Comparison of ENCODE assay signal across 12 cellular contexts in genomic region chr22:37195921-37196320, GRCh38. TPM values are rescaled to one million over a fixed set of nuclear protein-coding genes. Genes with fewer than 3 reads are reported as not detected.
A peak's percentile ranks its signal among the peaks of the same experiment; 100 is the strongest.
DNase-seq lines count a peak whose midpoint lies in the region; ATAC-seq and TF ChIP-seq lines count a peak whose summit lies in the region.
"Had no signal": no experiment of that assay in that cellular context is flagged by ENCODE, and none has a peak within 500 bp of the region (broad histone marks: within the 10 kb centered on the region; RNA-seq: fewer than 3 reads in every experiment).

No MANE protein-coding gene starts in this region.

- DNase-seq in EH (ENCODE audit: low read depth) (peak; percentile 53), occipital lobe (lab: John Stamatoyannopoulos, UW) (no peak), NOMO-1 treated with DMSO at 0.1 percent for 48 hours (lab: John Stamatoyannopoulos, UW; ENCODE audit: unreplicated experiment) (no peak)
- no peak for DNase-seq in activated T-cell treated with anti-CD3 and anti-CD28 coated beads, Interleukin-2, amount 50 U/mL, for 4 hours
- DNase-seq: activated B cell treated with CpG ODN at 0.5 μM for 24 hours, HFFc6, NCI-H1092 treated with DMSO at 0.1 percent for 48 hours had no signal

- H3K4me3 Mint-ChIP-seq in activated T-cell treated with anti-CD3 and anti-CD28 coated beads, Interleukin-2, amount 50 U/mL, for 4 hours = no peak overlapping the region
- H3K4me3 Mint-ChIP-seq: activated B cell treated with CpG ODN at 0.5 μM for 24 hours, HFFc6 had no signal

- no peaks in the 10 kb centered on the region for H3K27me3 Mint-ChIP-seq in activated T-cell treated with anti-CD3 and anti-CD28 coated beads, Interleukin-2, amount 50 U/mL, for 4 hours (ENCODE audit: low read depth)
- H3K27me3 Mint-ChIP-seq: activated B cell treated with CpG ODN at 0.5 μM for 24 hours had no signal

- peaks cover 16 to 44% (median 31%) of the 10 kb centered on the region in 3 donors for H3K4me1 ChIP-seq in gastroesophageal sphincter

- no peaks in the 10 kb centered on the region for H3K36me3 ChIP-seq in gastroesophageal sphincter

- H3K27ac ChIP-seq in gastroesophageal sphincter (peak overlapping the region; percentile 81 to 97 (median 94)), skin epidermis (peak overlapping the region in 11 of 21 experiments; percentile 64 to 98 (median 95))

- no peaks in the 10 kb centered on the region for H3K27me3 ChIP-seq in gastroesophageal sphincter

- no peak for TF ChIP-seq EP300 in gastroesophageal sphincter (IDR thresholded peaks at IDR 0.05)

- ATAC-seq in SK-N-SH treated with all-trans-retinoic acid at 6 μM for 48 hours (no peak), gastroesophageal sphincter (no peak), GM19452 (IDR thresholded peaks at IDR 0.05; ENCODE audit: unreplicated experiment) (no peak)
- no peak for ATAC-seq in activated T-cell treated with anti-CD3 and anti-CD28 coated beads, Interleukin-2, amount 50 U/mL, for 4 hours

- TF ChIP-seq CTCF in gastroesophageal sphincter (IDR thresholded peaks at IDR 0.05) = no peak

- 50 to 83% methylated on average over 1 to 2 of the region's 4 CpGs for WGBS in gastroesophageal sphincter (ENCODE audit: low coverage in 1 of 2), 2 donors

- H3K36me3 Mint-ChIP-seq in activated T-cell treated with anti-CD3 and anti-CD28 coated beads, Interleukin-2, amount 50 U/mL, for 4 hours (ENCODE audit: insufficient read depth) = no peaks in the 10 kb centered on the region

- H3K4me1 Mint-ChIP-seq in activated T-cell treated with anti-CD3 and anti-CD28 coated beads, Interleukin-2, amount 50 U/mL, for 4 hours (ENCODE audit: low read depth) = peaks cover 45% of the 10 kb centered on the region

- no peaks in the 10 kb centered on the region for H3K9me3 ChIP-seq in gastroesophageal sphincter

- no peaks in the 10 kb centered on the region for H3K9me3 Mint-ChIP-seq in activated T-cell treated with anti-CD3 and anti-CD28 coated beads, Interleukin-2, amount 50 U/mL, for 4 hours
- H3K9me3 Mint-ChIP-seq: activated B cell treated with CpG ODN at 0.5 μM for 24 hours, HFFc6 had no signal

- H3K4me3 ChIP-seq in gastroesophageal sphincter (no peak overlapping the region), skin epidermis (no peak overlapping the region)

- no peak for TF ChIP-seq POLR2A in gastroesophageal sphincter (IDR thresholded peaks at IDR 0.05)

TF ChIP-seq in SK-N-SH treated with all-trans-retinoic acid at 6 μM for 48 hours, 23 proteins besides CTCF, POLR2A, EP300 and RAD21:
- TF ChIP-seq ZFP3 (CRISPR knock-in tag; IDR thresholded peaks at IDR 0.05) (peak; percentile 73), OSR1 (CRISPR knock-in tag; IDR thresholded peaks at IDR 0.05) (0 out of 2 replicates have a peak, but pooled peaks have one; percentile 43), ZFP30 (CRISPR knock-in tag; IDR thresholded peaks at IDR 0.05) (no peak)

RNA-seq across cellular contexts. Expression of gene C1QTNF6, which starts 7.9 kb away (rescaled TPM):
- total RNA-seq in gastroesophageal sphincter = 1 to 10 TPM in 2 of 4 donors, under 1 TPM in 2; 0.69 to 1.6 (median 1.1) TPM
- 5.3 TPM for total RNA-seq in occipital lobe
- total RNA-seq in activated T-cell treated with anti-CD3 and anti-CD28 coated beads, Interleukin-2, amount 50 U/mL, for 4 hours = 1 to 10 TPM in 2 of 3 donors, under 1 TPM in 1; 0.96 to 2.4 (median 1.2) TPM

RNA-seq across cellular contexts. Expression of gene SSTR3, which starts 16.4 kb away (rescaled TPM):
- not detected for total RNA-seq in gastroesophageal sphincter
- total RNA-seq in occipital lobe = not detected
- total RNA-seq in activated T-cell treated with anti-CD3 and anti-CD28 coated beads, Interleukin-2, amount 50 U/mL, for 4 hours = 1 to 10 TPM; 1.7 to 2.3 (median 1.9) TPM
- total RNA-seq: epithelial cell of proximal tubule, HFFc6 had no signal

RNA-seq across cellular contexts. Expression of gene IL2RB, which starts 46.2 kb away (rescaled TPM):
- total RNA-seq in gastroesophageal sphincter = 1 to 10 TPM in 1 of 4 donors, under 1 TPM in 3; 0.07 to 3.1 (median 0.29) TPM
- not detected for total RNA-seq in occipital lobe
- total RNA-seq in activated T-cell treated with anti-CD3 and anti-CD28 coated beads, Interleukin-2, amount 50 U/mL, for 4 hours = 100 to 1,000 TPM; 178 to 212 (median 206) TPM
- total RNA-seq: HFFc6 had no signal

RNA-seq across cellular contexts. Expression of gene RAC2, which starts 48.1 kb away (rescaled TPM):
- total RNA-seq in gastroesophageal sphincter (10 to 100 TPM in 1 of 4 donors, 1 to 10 TPM in 3; 2.0 to 11.3 (median 6.4) TPM), occipital lobe (not detected)
- total RNA-seq in activated T-cell treated with anti-CD3 and anti-CD28 coated beads, Interleukin-2, amount 50 U/mL, for 4 hours = 100 to 1,000 TPM; 388 to 432 (median 395) TPM

Comparison
In these comparisons a context has a peak if more than half of its experiments do, and no peak if none do; other contexts are left out.
1. RNA of gene IL2RB, which starts 46.2 kb away (total RNA-seq): 178 to 212 TPM in activated T-cell treated with anti-CD3 and anti-CD28 coated beads, Interleukin-2, amount 50 U/mL, for 4 hours; 0.07 to 3.1 TPM in gastroesophageal sphincter and not detected in occipital lobe (single experiment); every median in the first group is over 10 times any median in the second.